In the genomic region with DNA sequence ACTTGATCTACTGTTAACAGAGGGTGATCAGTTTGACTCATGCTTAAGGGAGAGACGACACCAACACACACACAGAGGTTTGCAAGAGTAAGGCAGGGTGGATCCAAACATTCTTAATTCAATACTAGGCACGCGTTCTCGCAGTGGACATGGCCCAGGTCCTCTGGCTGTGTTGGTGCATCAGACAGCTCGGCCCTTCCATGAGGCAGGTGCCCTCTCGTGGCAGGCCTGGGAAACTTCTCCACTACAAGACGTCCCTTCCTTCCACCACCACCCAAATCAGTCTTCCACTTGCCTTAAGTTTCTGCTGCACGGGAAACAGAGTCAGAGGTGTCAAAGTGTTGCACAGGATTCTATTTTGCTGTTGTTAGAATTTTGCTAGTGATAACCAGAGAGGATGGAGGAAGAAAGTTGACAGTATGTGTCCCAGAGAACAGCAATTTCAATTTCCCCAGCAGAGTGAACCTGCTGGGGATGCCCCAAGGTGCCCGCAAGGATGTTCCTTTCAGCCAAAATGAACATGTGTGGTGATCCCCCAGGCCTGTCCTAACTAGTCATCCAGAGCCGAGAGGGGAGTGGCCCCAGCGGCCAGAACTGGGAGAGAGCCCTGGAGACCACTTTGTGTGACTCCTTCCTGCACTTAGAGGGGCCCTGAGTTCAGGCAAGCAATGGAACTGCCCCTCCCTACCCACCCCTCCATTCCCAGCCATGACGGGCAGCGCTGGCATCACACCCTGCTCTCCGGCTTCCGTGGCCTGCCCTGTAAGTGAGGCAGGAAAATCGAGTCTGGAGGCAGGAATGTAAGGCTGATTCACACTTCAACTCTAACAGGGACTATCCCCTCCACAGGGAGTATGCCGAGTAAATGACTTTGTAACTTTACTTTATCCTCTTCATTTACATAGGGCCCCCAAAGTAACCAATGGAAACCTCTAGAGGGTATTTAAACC, we compare ENCODE assay signal across 1 cellular context.
TF ChIP-seq lines count a peak whose summit lies in the region.

No MANE protein-coding gene starts in this region.

TF ChIP-seq in HCT116, 20 proteins besides CTCF, POLR2A, EP300 and RAD21:
- no peak for TF ChIP-seq TCF7L2 (IDR thresholded peaks at IDR 0.05; ENCODE audit: borderline replicate concordance, extremely low read depth, insufficient read depth, insufficient read length)
- TF ChIP-seq EZH2 (IDR thresholded peaks at IDR 0.05): no peak
TF ChIP-seq in HCT116: peak in this region for 0.
